1 cellular context compared by ENCODE assay signal in genomic region chr5:181259283-181259682, GRCh38.
A peak's percentile ranks its signal among the peaks of the same experiment; 100 is the strongest.
TF ChIP-seq lines count a peak whose summit lies in the region.

No MANE protein-coding gene starts in this region.

TF ChIP-seq in HepG2, 621 proteins besides CTCF, POLR2A, EP300 and RAD21:
- no peak for TF ChIP-seq RAD51 (IDR thresholded peaks at IDR 0.05; ENCODE audit: borderline replicate concordance)
- no peak for TF ChIP-seq ZNF547 (CRISPR knock-in tag; IDR thresholded peaks at IDR 0.05)
- TF ChIP-seq RBFOX2 (IDR thresholded peaks at IDR 0.05; ENCODE audit: low read depth, low read length) = peak; percentile 25; the same call in 1 of the 2 replicates
- TF ChIP-seq NCOA1 (CRISPR knock-in tag; IDR thresholded peaks at IDR 0.05) = no peak
